ENCODE assay signal across 12 cellular contexts in the genomic region with DNA sequence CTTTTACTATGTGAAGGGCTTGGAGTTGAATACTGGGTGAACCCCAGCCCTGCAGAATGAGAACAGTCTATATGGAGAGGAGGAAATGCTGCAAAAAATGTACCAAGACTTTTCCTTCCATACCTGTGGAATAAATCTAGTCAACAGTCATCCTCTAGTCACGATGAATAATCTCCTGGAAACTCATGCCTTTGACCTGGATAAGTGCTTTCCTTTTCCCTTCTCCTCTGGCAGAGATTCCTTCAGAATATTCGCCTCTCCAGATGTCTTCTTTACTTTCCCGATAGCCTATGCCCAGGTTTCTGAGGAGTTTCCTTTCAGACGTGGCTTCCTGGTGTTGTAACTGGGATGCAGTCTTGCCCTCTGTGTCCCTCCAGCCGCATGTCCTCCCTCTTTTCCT. TPM values are rescaled to one million over a fixed set of nuclear protein-coding genes. Genes with fewer than 3 reads are reported as not detected.
A peak's percentile ranks its signal among the peaks of the same experiment; 100 is the strongest.
DNase-seq lines count a peak whose midpoint lies in the region; ATAC-seq, FAIRE-seq and TF ChIP-seq lines count a peak whose summit lies in the region.
"Had no signal": no experiment of that assay in that cellular context is flagged by ENCODE, and none has a peak within 500 bp of the region (broad histone marks: within the 10 kb centered on the region; RNA-seq: fewer than 3 reads in every experiment).

No MANE protein-coding gene starts in this region.

- peak overlapping the region; percentile 37; the same call in 1 of the 2 replicates for H3K23ac ChIP-seq in IMR-90 (ENCODE audit: low read depth, low read length)

- H2AK5ac ChIP-seq in IMR-90 (ENCODE audit: low read depth, low read length): peak overlapping the region; percentile 79; the same call in 1 of the 2 replicates

- TF ChIP-seq CTCF in IMR-90 (conservative IDR thresholded peaks at IDR 0.05; ENCODE audit: low read depth, low read length): no peak
- no peak for TF ChIP-seq CTCF in astrocyte (IDR thresholded peaks at IDR 0.05; ENCODE audit: insufficient read depth, low read depth, low read length)
- TF ChIP-seq CTCF in natural killer cell (IDR thresholded peaks at IDR 0.05): no peak
- no peak for TF ChIP-seq CTCF in mucosa of descending colon (IDR thresholded peaks at IDR 0.05)
- no peak for TF ChIP-seq CTCF in right atrium auricular region (IDR thresholded peaks at IDR 0.05)

- H3K27me3 Mint-ChIP-seq in CD4-positive, alpha-beta memory T cell: no peaks in the 10 kb centered on the region
- H3K27me3 Mint-ChIP-seq in astrocyte (ENCODE audit: low read depth, unreplicated experiment) (no peaks in the 10 kb centered on the region), natural killer cell (ENCODE audit: low read depth in 2 of 2) (no peaks in the 10 kb centered on the region)
- H3K27me3 Mint-ChIP-seq: naive B cell had no signal

- in situ Hi-C loops in IMR-90 (cut with MboI; ENCODE audit: low sequenced_read_pairs): loop anchor here (10.0 to 25.0 kb wide), 2 partner anchors 987 to 1145 kb away; no protein-coding TSS in a partner anchor

- peaks cover 0 to 4% of the 10 kb centered on the region in 2 experiments; a peak in 1 of 4 replicates for H3K79me1 ChIP-seq in IMR-90 (ENCODE audit: low read depth in 1 of 2, low read length in 2 of 2)

- POLR2A ChIA-PET in CD4-positive, alpha-beta memory T cell (lab: Charles Lee; ENCODE audit: partially characterized antibody): interaction anchor here (2.8 to 9.2 kb wide), 4 partner anchors 28 to 457 kb away, joined by 10 to 104 read pairs (median 29); a partner anchor contains a TSS
- POLR2A ChIA-PET in IMR-90 (lab: Charles Lee; ENCODE audit: unreplicated experiment): no interaction called here

- H3K79me2 ChIP-seq in astrocyte (ENCODE audit: insufficient read depth, low read length): no peaks in the 10 kb centered on the region

- no peak for TF ChIP-seq POLR2A in IMR-90 (IDR thresholded peaks at IDR 0.05; ENCODE audit: low read depth, low read length)

- H3K14ac ChIP-seq in IMR-90 (replicated peaks; ENCODE audit: low read depth, low read length): peak overlapping the region; percentile 84

- peak overlapping the region; percentile 68 for H3K27ac ChIP-seq in CD4-positive, alpha-beta memory T cell (ENCODE audit: low read depth, low read length)
- H3K27ac ChIP-seq in IMR-90 (ENCODE audit: insufficient read depth, low read length) (no peak overlapping the region), astrocyte (ENCODE audit: low read depth, low read length) (peak overlapping the region; percentile 97), right atrium auricular region (peak overlapping the region in 1 of 2 donors; percentile 86)

- DNase-seq in CD4-positive, alpha-beta memory T cell: no peak
- peak; percentile 61 for DNase-seq in IMR-90
- peak; percentile 51 for DNase-seq in astrocyte (ENCODE audit: low read depth)
- no peak for DNase-seq in natural killer cell
- no peak for DNase-seq in mucosa of descending colon
- DNase-seq in right atrium auricular region (ENCODE audit: low spot score): no peak
- DNase-seq: naive B cell, NCI-H1436 treated with DMSO at 0.1 percent for 48 hours had no signal

- peaks cover 76% of the 10 kb centered on the region for H3K4me1 ChIP-seq in CD4-positive, alpha-beta memory T cell (ENCODE audit: insufficient read depth, low read length)
- peaks cover 42% of the 10 kb centered on the region for H3K4me1 ChIP-seq in IMR-90 (ENCODE audit: control insufficient read depth, insufficient read depth, low read length)
- H3K4me1 ChIP-seq in astrocyte (ENCODE audit: insufficient read depth, low read length): peaks cover 81% of the 10 kb centered on the region
- peaks cover 62% of the 10 kb centered on the region for H3K4me1 ChIP-seq in mucosa of descending colon (ENCODE audit: low read depth)
- peaks cover 0 to 82% of the 10 kb centered on the region in 2 donors for H3K4me1 ChIP-seq in right atrium auricular region

- H3K9me3 Mint-ChIP-seq in CD4-positive, alpha-beta memory T cell: no peaks in the 10 kb centered on the region
- H3K9me3 Mint-ChIP-seq in astrocyte (ENCODE audit: unreplicated experiment): no peaks in the 10 kb centered on the region
- H3K9me3 Mint-ChIP-seq in natural killer cell: no peaks in the 10 kb centered on the region
- H3K9me3 Mint-ChIP-seq: naive B cell had no signal

- peak overlapping the region in 7 of 8 donors; percentile 28 to 74 (median 51) for H3K4me3 Mint-ChIP-seq in CD4-positive, alpha-beta memory T cell
- H3K4me3 Mint-ChIP-seq in astrocyte (ENCODE audit: unreplicated experiment) (no peak overlapping the region), natural killer cell (peak overlapping the region; percentile 67)

- 80% methylated on average over 2 of the region's 5 CpGs; no CpG with 5 or more reads in 1 of the 2 experiments for WGBS in IMR-90 (ENCODE audit: extremely low coverage in 2 of 2, insufficient read length in 1 of 2), 2 experiments

- no peaks in the 10 kb centered on the region for H3K27me3 ChIP-seq in CD4-positive, alpha-beta memory T cell (ENCODE audit: insufficient read depth, low read length)
- H3K27me3 ChIP-seq in IMR-90 (ENCODE audit: control insufficient read depth, insufficient read depth, low read length): no peaks in the 10 kb centered on the region
- H3K27me3 ChIP-seq in astrocyte (ENCODE audit: insufficient read depth, low read length): no peaks in the 10 kb centered on the region
- no peaks in the 10 kb centered on the region for H3K27me3 ChIP-seq in right atrium auricular region

- H3K36me3 Mint-ChIP-seq in CD4-positive, alpha-beta memory T cell: no peaks in the 10 kb centered on the region
- H3K36me3 Mint-ChIP-seq in astrocyte (ENCODE audit: low read depth, unreplicated experiment) (no peaks in the 10 kb centered on the region), natural killer cell (no peaks in the 10 kb centered on the region)
- H3K36me3 Mint-ChIP-seq: naive B cell had no signal

- H2AFZ ChIP-seq in IMR-90 (replicated peaks; ENCODE audit: low read length, poor library complexity): peak overlapping the region; percentile 52
- no peak overlapping the region for H2AFZ ChIP-seq in astrocyte (ENCODE audit: low read depth, low read length)

- no peak overlapping the region; the same call in 1 of the 2 replicates for H3K4me2 ChIP-seq in IMR-90 (ENCODE audit: low read depth, low read length)
- H3K4me2 ChIP-seq in astrocyte (ENCODE audit: low read length): peak overlapping the region; percentile 71

- H4K91ac ChIP-seq in IMR-90 (ENCODE audit: insufficient read depth, low read depth, low read length): peak overlapping the region; percentile 30

- no peak for TF ChIP-seq RAD21 in IMR-90 (IDR thresholded peaks at IDR 0.05; ENCODE audit: low read length)

- ATAC-seq in IMR-90 (ENCODE audit: low read depth) (no peak), natural killer cell (no peak), HG03135 (IDR thresholded peaks at IDR 0.05; ENCODE audit: unreplicated experiment) (no peak), mucosa of descending colon (no peak), GM21529 (IDR thresholded peaks at IDR 0.05; ENCODE audit: unreplicated experiment) (no peak)
- ATAC-seq: GM12878 had no signal

- dilution Hi-C loops in IMR-90 (cut with HindIII; ENCODE audit: low sequenced_read_pairs, unreplicated experiment): no loop called here

- peak overlapping the region; percentile 13 for H2BK5ac ChIP-seq in IMR-90 (ENCODE audit: low read depth, low read length, poor library complexity, severe bottlenecking)

- intact Hi-C loops in CD4-positive, alpha-beta memory T cell (cut with micrococcal nuclease): no loop called here
- intact Hi-C loops in IMR-90 (cut with micrococcal nuclease): loop anchor here (2.0 to 10.0 kb wide), 2 partner anchors 315 to 747 kb away; no protein-coding TSS in a partner anchor
- intact Hi-C loops in natural killer cell (cut with micrococcal nuclease): loop anchor here (5.0 to 10.0 kb wide), 3 partner anchors 317 to 577 kb away; a partner anchor contains a TSS
- intact Hi-C loops in mucosa of descending colon (cut with DNase I, micrococcal nuclease): loop anchor here (5.0 to 10.0 kb wide), 4 partner anchors 45 to 457 kb away; a partner anchor contains a TSS

- no peak overlapping the region for H3K56ac ChIP-seq in IMR-90 (ENCODE audit: extremely low read depth, insufficient read depth, low read length)

- BruUV-seq in IMR-90 (replicated peaks; lab: Mats Ljungman, UMichigan): no TSS peak

- FAIRE-seq in astrocyte (lab: Jason Lieb, UNC): no peak
- FAIRE-seq: D721Med, GM12878 had no signal

- peak overlapping the region; percentile 56; the same call in 1 of the 2 replicates for H4K5ac ChIP-seq in IMR-90 (ENCODE audit: low read depth, low read length)

- H2BK20ac ChIP-seq in IMR-90 (ENCODE audit: low read depth, low read length): peak overlapping the region; percentile 65; the same call in 1 of the 2 replicates

- no peaks in the 10 kb centered on the region for H3K9me3 ChIP-seq in CD4-positive, alpha-beta memory T cell (ENCODE audit: control insufficient read depth in 1 of 2, low read length in 2 of 2)
- H3K9me3 ChIP-seq in IMR-90 (ENCODE audit: control insufficient read depth, insufficient read depth, low read length): no peaks in the 10 kb centered on the region
- no peaks in the 10 kb centered on the region for H3K9me3 ChIP-seq in astrocyte (ENCODE audit: insufficient read depth, low read depth, low read length)
- H3K9me3 ChIP-seq in mucosa of descending colon: no peaks in the 10 kb centered on the region
- H3K9me3 ChIP-seq in right atrium auricular region: no peaks in the 10 kb centered on the region

- peak overlapping the region in 1 of 2 experiments; percentile 53; a peak in 1 of 4 replicates for H4K8ac ChIP-seq in IMR-90 (ENCODE audit: low read depth in 2 of 2, low read length in 2 of 2)

- H3K9ac ChIP-seq in IMR-90 (ENCODE audit: low read depth, low read length) (no peak overlapping the region), astrocyte (ENCODE audit: low read length) (peak overlapping the region; percentile 73)

- no peaks in the 10 kb centered on the region for H3K36me3 ChIP-seq in CD4-positive, alpha-beta memory T cell (ENCODE audit: insufficient read depth, low read length)
- H3K36me3 ChIP-seq in IMR-90 (ENCODE audit: control insufficient read depth, insufficient read depth, low read length): no peaks in the 10 kb centered on the region
- H3K36me3 ChIP-seq in astrocyte (ENCODE audit: insufficient read depth, low read length): no peaks in the 10 kb centered on the region
- H3K36me3 ChIP-seq in mucosa of descending colon (ENCODE audit: low read depth): no peaks in the 10 kb centered on the region
- H3K36me3 ChIP-seq in right atrium auricular region: no peaks in the 10 kb centered on the region

- peaks cover 48 to 88% (median 69%) of the 10 kb centered on the region in 4 donors for H3K4me1 Mint-ChIP-seq in CD4-positive, alpha-beta memory T cell
- H3K4me1 Mint-ChIP-seq in astrocyte (ENCODE audit: low read depth, unreplicated experiment) (peaks cover 71% of the 10 kb centered on the region), natural killer cell (peaks cover 43 to 50% of the 10 kb centered on the region in 2 donors)

- peak overlapping the region; percentile 71; the same call in 1 of the 2 replicates for H3K4ac ChIP-seq in IMR-90 (ENCODE audit: low read depth, low read length)

- H3K9me1 ChIP-seq in IMR-90 (ENCODE audit: insufficient read depth, low read length): peaks cover 37% of the 10 kb centered on the region

- peak overlapping the region; percentile 77; the same call in 2 of the 3 replicates for H2BK15ac ChIP-seq in IMR-90 (ENCODE audit: low read depth, low read length)

- CTCF ChIA-PET in CD4-positive, alpha-beta memory T cell (lab: Charles Lee; ENCODE audit: partially characterized antibody): interaction anchor here (0.8 to 17.1 kb wide), 13 partner anchors 16 to 980 kb away, joined by 3 to 346 read pairs (median 6); no protein-coding TSS in a partner anchor
- CTCF ChIA-PET in IMR-90 (lab: Yijun Ruan, JAX): interaction anchor here (1.4 kb wide), 1 partner anchor 16 kb away, joined by 4 read pairs; no protein-coding TSS in a partner anchor

- H2BK120ac ChIP-seq in IMR-90 (ENCODE audit: low read depth, low read length): peak overlapping the region; percentile 87; the same call in 1 of the 2 replicates

- H4K20me1 ChIP-seq in IMR-90 (ENCODE audit: insufficient read depth, low read length): no peaks in the 10 kb centered on the region
- no peaks in the 10 kb centered on the region for H4K20me1 ChIP-seq in astrocyte (ENCODE audit: insufficient read depth, low read length)

- no peak overlapping the region for H3K4me3 ChIP-seq in CD4-positive, alpha-beta memory T cell (ENCODE audit: low read length in 2 of 2)
- H3K4me3 ChIP-seq in IMR-90 (ENCODE audit: insufficient read depth, low read depth, low read length) (no peak overlapping the region), astrocyte (ENCODE audit: insufficient read depth, low read depth, low read length) (no peak overlapping the region), mucosa of descending colon (no peak overlapping the region), right atrium auricular region (no peak overlapping the region)
- H3K4me3 ChIP-seq: GM12878 had no signal

- no peak overlapping the region for H2AK9ac ChIP-seq in IMR-90 (replicated peaks; ENCODE audit: low read depth, low read length, poor library complexity)

- H3K18ac ChIP-seq in IMR-90 (ENCODE audit: low read depth, low read length): peak overlapping the region; percentile 51; the same call in 1 of the 2 replicates

- peak overlapping the region; percentile 91 to 97 (median 95) for H3K27ac Mint-ChIP-seq in CD4-positive, alpha-beta memory T cell
- peak overlapping the region; percentile 89 for H3K27ac Mint-ChIP-seq in astrocyte (ENCODE audit: unreplicated experiment)
- peak overlapping the region; percentile 88 for H3K27ac Mint-ChIP-seq in natural killer cell

RNA-seq across cellular contexts. Expression of a gene that starts 28.1 kb away (rescaled TPM):
- 100 to 1,000 TPM; 327 to 330 TPM for total RNA-seq in CD4-positive, alpha-beta memory T cell
- 10 to 100 TPM; 62.7 to 69.7 TPM for polyA plus RNA-seq in CD4-positive, alpha-beta memory T cell
- 60.9 and 156 TPM in 2 replicates for total RNA-seq in IMR-90 (2012; rRNA removed)
- polyA plus RNA-seq in IMR-90 (2012; rRNA removed): 70.4 and 83.3 TPM in 2 replicates
- 20.1 and 20.2 TPM in 2 replicates for polyA plus RNA-seq in IMR-90 (2012; cell fraction: cytosol; rRNA removed)
- polyA plus RNA-seq in IMR-90 (2012; cell fraction: nucleus; rRNA removed; ENCODE audit: low replicate concordance): 533 and 1,043 TPM in 2 replicates
- total RNA-seq in astrocyte: 63.2 and 66.8 TPM in 2 replicates
- 1,000 to 10,000 TPM; 1,104 to 1,331 (median 1,220) TPM for total RNA-seq in natural killer cell
- total RNA-seq in mucosa of descending colon: 100 to 1,000 TPM; 127 to 146 (median 133) TPM
- total RNA-seq in right atrium auricular region: 10 to 100 TPM; 43.8 to 44.3 TPM

Comparison
In these comparisons a context has a peak if more than half of its experiments do, and no peak if none do; other contexts are left out.
1. DNase-seq: peak in IMR-90 (single experiment) and astrocyte (single experiment); none in CD4-positive, alpha-beta memory T cell (0 of 5), natural killer cell (single experiment), mucosa of descending colon (0 of 3) and right atrium auricular region (single experiment).
2. Peak in every context shown above with its lines, with median percentiles within 50 percentile points of each other: H3K27ac Mint-ChIP-seq.